10 cellular contexts compared by ENCODE assay signal in genomic region chr16:29993903-29994612, GRCh38. TPM values are rescaled to one million over a fixed set of nuclear protein-coding genes. Genes with fewer than 3 reads are reported as not detected.
DNase-seq lines count a peak whose midpoint lies in the region; ATAC-seq and TF ChIP-seq lines count a peak whose summit lies in the region.
"Had no signal": no experiment of that assay in that cellular context is flagged by ENCODE, and none has a peak within 500 bp of the region (broad histone marks: within the 10 kb centered on the region; RNA-seq: fewer than 3 reads in every experiment).

No MANE protein-coding gene starts in this region.

- no peak for TF ChIP-seq RAD21 in neural cell (conservative IDR thresholded peaks at IDR 0.05)

- peaks cover 4% of the 10 kb centered on the region for H3K27me3 Mint-ChIP-seq in CD4-positive, CD25-positive, alpha-beta regulatory T cell

- in situ Hi-C loops in mammary epithelial cell (cut with MboI; ENCODE audit: low sequenced_read_pairs in 2 of 2), result no loop called here

- H3K79me2 ChIP-seq in mammary epithelial cell (ENCODE audit: insufficient read depth, low read length) (peaks cover 19% of the 10 kb centered on the region), neural cell (replicated peaks; ENCODE audit: insufficient read depth, low read length) (peaks cover 7% of the 10 kb centered on the region)

- H3K27me3 ChIP-seq in CD4-positive, CD25-positive, alpha-beta regulatory T cell (ENCODE audit: control insufficient read depth, insufficient read depth, low read length), result no peaks in the 10 kb centered on the region
- H3K27me3 ChIP-seq in mammary epithelial cell (ENCODE audit: insufficient read depth, low read length), result no peaks in the 10 kb centered on the region
- H3K27me3 ChIP-seq in neural cell (ENCODE audit: insufficient read depth, low read depth, low read length), result no peaks in the 10 kb centered on the region
- H3K27me3 ChIP-seq in SJCRH30, result no peaks in the 10 kb centered on the region

- CTCF ChIA-PET in mammary epithelial cell (lab: Charles Lee; ENCODE audit: low non-redundant PET), result no interaction called here

- DNase-seq in CD4-positive, CD25-positive, alpha-beta regulatory T cell, result no peak
- DNase-seq in LNCaP clone FGC (ENCODE audit: low read depth) (no peak), mammary epithelial cell (no peak), SJCRH30 (no peak), posterior vena cava (ENCODE audit: low spot score) (no peak)
- DNase-seq in activated CD4-positive, CD25-positive, alpha-beta regulatory T cell treated with anti-CD3 and anti-CD28 coated beads, Interleukin-2, amount 50 U/mL, for 72 hours, result no peak
- DNase-seq: effector CD8-positive, alpha-beta T cell had no signal

- H3K27ac Mint-ChIP-seq in CD4-positive, CD25-positive, alpha-beta regulatory T cell, result peak overlapping the region; percentile 83 to 99 (median 89)

- H3K4me2 ChIP-seq in mammary epithelial cell (ENCODE audit: insufficient read depth, low read depth, low read length) (peak overlapping the region; percentile 86), neural cell (ENCODE audit: low read length) (peak overlapping the region; percentile 61)

- no peak for ATAC-seq in CD4-positive, CD25-positive, alpha-beta regulatory T cell (ENCODE audit: low read depth in 2 of 2)
- no peak for ATAC-seq in esophagus mucosa

- intact Hi-C loops in mammary epithelial cell (cut with micrococcal nuclease), result loop anchor here (2.0 to 10.0 kb wide), 5 partner anchors 19 to 289 kb away; partner anchors contain the start of genes ALDOA, CDIPT and KCTD13
- intact Hi-C loops in posterior vena cava (cut with DNase I), result loop anchor here in 1 of 2 donors (2.0 kb wide), 1 partner anchor 13 kb away; no protein-coding TSS in a partner anchor

- dilution Hi-C loops in mammary epithelial cell (cut with HindIII; ENCODE audit: low sequenced_read_pairs), result no loop called here

- no peak for TF ChIP-seq CTCF in LNCaP clone FGC (IDR thresholded peaks at IDR 0.05; ENCODE audit: control insufficient read depth, extremely low read depth, insufficient read depth)
- no peak for TF ChIP-seq CTCF in mammary epithelial cell (conservative IDR thresholded peaks at IDR 0.05 in 1 of 2, IDR thresholded peaks at IDR 0.05 in 1 of 2; ENCODE audit: extremely low read depth in 1 of 2, insufficient read depth in 1 of 2, low read depth in 1 of 2, low read length in 2 of 2)
- no peak for TF ChIP-seq CTCF in neural cell (IDR thresholded peaks at IDR 0.05; ENCODE audit: poor library complexity, severe bottlenecking)

- no peaks in the 10 kb centered on the region for H3K9me2 ChIP-seq in neural cell (ENCODE audit: insufficient read depth, low read length)

- H3K4me1 Mint-ChIP-seq in CD4-positive, CD25-positive, alpha-beta regulatory T cell, result peaks cover 5 to 45% (median 18%) of the 10 kb centered on the region in 4 donors

- H3K9ac ChIP-seq in mammary epithelial cell (ENCODE audit: insufficient read depth, low read length) (peak overlapping the region; percentile 12), neural cell (ENCODE audit: low read length) (peak overlapping the region; percentile 96)

- H4K20me1 ChIP-seq in mammary epithelial cell (ENCODE audit: insufficient read depth, low read length), result no peaks in the 10 kb centered on the region
- H4K20me1 ChIP-seq in neural cell (ENCODE audit: insufficient read depth), result no peaks in the 10 kb centered on the region

- peak overlapping the region; percentile 68 to 99 (median 84) for H3K4me3 Mint-ChIP-seq in CD4-positive, CD25-positive, alpha-beta regulatory T cell

- peaks cover 20% of the 10 kb centered on the region for H3K4me1 ChIP-seq in CD4-positive, CD25-positive, alpha-beta regulatory T cell (ENCODE audit: control insufficient read depth, insufficient read depth, low read length, poor library complexity, severe bottlenecking)
- H3K4me1 ChIP-seq in mammary epithelial cell (ENCODE audit: insufficient read depth, low read length) (peaks cover 23% of the 10 kb centered on the region), SJCRH30 (no peaks in the 10 kb centered on the region)

- H2AFZ ChIP-seq in mammary epithelial cell (ENCODE audit: low read depth, low read length), result no peak overlapping the region
- H2AFZ ChIP-seq in neural cell (ENCODE audit: low read depth, low read length), result no peak overlapping the region

- peaks cover 24% of the 10 kb centered on the region for H3K36me3 ChIP-seq in CD4-positive, CD25-positive, alpha-beta regulatory T cell (ENCODE audit: control insufficient read depth, insufficient read depth, low read length)
- H3K36me3 ChIP-seq in mammary epithelial cell (ENCODE audit: insufficient read depth, low read length) (peaks cover 12% of the 10 kb centered on the region), neural cell (ENCODE audit: insufficient read depth, low read length) (no peaks in the 10 kb centered on the region), SJCRH30 (peaks cover 9% of the 10 kb centered on the region)

- peaks cover 21% of the 10 kb centered on the region for H3K36me3 Mint-ChIP-seq in CD4-positive, CD25-positive, alpha-beta regulatory T cell

- H3K4me3 ChIP-seq in CD4-positive, CD25-positive, alpha-beta regulatory T cell (ENCODE audit: low read depth, low read length), result no peak overlapping the region
- H3K4me3 ChIP-seq in LNCaP clone FGC (ENCODE audit: low read depth, low read length), result peak overlapping the region; percentile 98
- peak overlapping the region in 1 of 3 experiments; percentile 86 for H3K4me3 ChIP-seq in mammary epithelial cell (replicated peaks in 1 of 3; ENCODE audit: insufficient read depth in 1 of 3, low read depth in 2 of 3, low read length in 3 of 3)
- H3K4me3 ChIP-seq in neural cell (ENCODE audit: low read length), result peak overlapping the region; percentile 94
- no peak overlapping the region for H3K4me3 ChIP-seq in SJCRH30

- no peaks in the 10 kb centered on the region for H3F3A ChIP-seq in neural cell (ENCODE audit: insufficient read depth, low read length, poor library complexity, severe bottlenecking)

- no peaks in the 10 kb centered on the region for H3K9me3 Mint-ChIP-seq in CD4-positive, CD25-positive, alpha-beta regulatory T cell

- 88% methylated on average over 8 of the region's 9 CpGs for WGBS in mammary epithelial cell (ENCODE audit: low coverage, missing lambda C conversion rate)

- TF ChIP-seq EP300 in neural cell (conservative IDR thresholded peaks at IDR 0.05; ENCODE audit: poor library complexity, severe bottlenecking), result no peak

- peak overlapping the region; percentile 99 for H3K27ac ChIP-seq in CD4-positive, CD25-positive, alpha-beta regulatory T cell (ENCODE audit: insufficient read depth, low read length, poor library complexity, severe bottlenecking)
- H3K27ac ChIP-seq in mammary epithelial cell (ENCODE audit: insufficient read depth, low read depth, low read length) (peak overlapping the region; percentile 41), neural cell (ENCODE audit: low read length) (no peak overlapping the region), SJCRH30 (no peak overlapping the region)

- no peaks in the 10 kb centered on the region for H3K9me3 ChIP-seq in CD4-positive, CD25-positive, alpha-beta regulatory T cell (ENCODE audit: control insufficient read depth in 2 of 2, low read length in 2 of 2)
- H3K9me3 ChIP-seq in mammary epithelial cell (replicated peaks; ENCODE audit: insufficient read depth, low read length) (no peaks in the 10 kb centered on the region), neural cell (ENCODE audit: low read length) (no peaks in the 10 kb centered on the region), SJCRH30 (replicated peaks) (no peaks in the 10 kb centered on the region)

- BruUV-seq in mammary epithelial cell (replicated peaks; lab: Mats Ljungman, UMichigan), result TSS peak; percentile 37

RNA-seq across cellular contexts. Expression of gene HIRIP3, which starts 1.4 kb away (rescaled TPM):
- total RNA-seq in CD4-positive, CD25-positive, alpha-beta regulatory T cell, result 12.4 TPM
- polyA plus RNA-seq in CD4-positive, CD25-positive, alpha-beta regulatory T cell, result 10 to 100 TPM; 13.9 to 19.9 (median 16.2) TPM
- total RNA-seq in mammary epithelial cell (10 to 100 TPM in 1 of 2 donors, 1 to 10 TPM in 1; 4.2 to 17.2 TPM), posterior vena cava (10 to 100 TPM; 12.1 to 14.2 TPM), esophagus mucosa (7.1 TPM)
- polyA plus RNA-seq in mammary epithelial cell (9.4 TPM), neural cell (51.2 and 65.4 TPM in 2 replicates)
- polyA minus RNA-seq in mammary epithelial cell (11.6 TPM), neural cell (29.2 and 30.9 TPM in 2 replicates)
- total RNA-seq in SJCRH30 (2014; rRNA removed; shearing (Covaris generic)), result 10.9 and 12.5 TPM in 2 replicates

RNA-seq across cellular contexts. Expression of gene INO80E, which starts 2.0 kb away (rescaled TPM):
- 105 TPM for total RNA-seq in CD4-positive, CD25-positive, alpha-beta regulatory T cell
- 1 to 10 TPM; 5.0 to 8.9 (median 6.0) TPM for polyA plus RNA-seq in CD4-positive, CD25-positive, alpha-beta regulatory T cell
- total RNA-seq in mammary epithelial cell (10 to 100 TPM; 27.7 to 62.2 TPM), posterior vena cava (10 to 100 TPM; 42.2 to 46.0 TPM), esophagus mucosa (37.0 TPM)
- polyA plus RNA-seq in mammary epithelial cell (31.1 TPM), neural cell (106 and 130 TPM in 2 replicates)
- polyA minus RNA-seq in mammary epithelial cell (94.8 TPM), neural cell (46.5 and 50.9 TPM in 2 replicates)
- 54.5 and 55.7 TPM in 2 replicates for total RNA-seq in SJCRH30 (2014; rRNA removed; shearing (Covaris generic))

RNA-seq across cellular contexts. Expression of gene DOC2A, which starts 16.8 kb away (rescaled TPM):
- not detected for total RNA-seq in CD4-positive, CD25-positive, alpha-beta regulatory T cell
- not detected for polyA plus RNA-seq in CD4-positive, CD25-positive, alpha-beta regulatory T cell
- total RNA-seq in mammary epithelial cell (under 1 TPM in 1 of 2 donors, not detected in 1; 0.89 TPM), posterior vena cava (under 1 TPM; 0.28 to 0.33 TPM), esophagus mucosa (0.20 TPM)
- polyA plus RNA-seq in mammary epithelial cell (0.31 TPM), neural cell (7.3 and 8.5 TPM in 2 replicates)
- polyA minus RNA-seq in mammary epithelial cell (not detected), neural cell (3.1 and 4.4 TPM in 2 replicates)
- total RNA-seq in SJCRH30 (2014; rRNA removed; shearing (Covaris generic)), result not detected in 2 replicates

RNA-seq across cellular contexts. Expression of gene TAOK2, which starts 20.4 kb away (rescaled TPM):
- total RNA-seq in CD4-positive, CD25-positive, alpha-beta regulatory T cell, result 30.0 TPM
- polyA plus RNA-seq in CD4-positive, CD25-positive, alpha-beta regulatory T cell, result 1 to 10 TPM; 2.1 to 3.5 (median 2.9) TPM
- 10 to 100 TPM; 39.7 to 40.8 TPM for total RNA-seq in mammary epithelial cell
- 16.2 TPM for polyA plus RNA-seq in mammary epithelial cell
- 16.7 TPM for polyA minus RNA-seq in mammary epithelial cell
- 62.7 and 65.5 TPM in 2 replicates for polyA plus RNA-seq in neural cell
- 80.5 and 98.6 TPM in 2 replicates for polyA minus RNA-seq in neural cell
- total RNA-seq in SJCRH30 (2014; rRNA removed; shearing (Covaris generic)), result 27.3 and 30.6 TPM in 2 replicates
- total RNA-seq in posterior vena cava, result 10 to 100 TPM; 35.0 to 35.7 TPM
- total RNA-seq in esophagus mucosa, result 17.7 TPM

RNA-seq across cellular contexts. Expression of gene C16orf92, which starts 28.9 kb away (rescaled TPM):
- not detected for total RNA-seq in CD4-positive, CD25-positive, alpha-beta regulatory T cell
- not detected for polyA plus RNA-seq in CD4-positive, CD25-positive, alpha-beta regulatory T cell
- total RNA-seq in mammary epithelial cell (not detected), posterior vena cava (not detected), esophagus mucosa (not detected)
- polyA plus RNA-seq in mammary epithelial cell (not detected), neural cell (not detected in 2 replicates)
- polyA minus RNA-seq in mammary epithelial cell (not detected), neural cell (not detected in 2 replicates)
- not detected in 2 replicates for total RNA-seq in SJCRH30 (2014; rRNA removed; shearing (Covaris generic))
- total RNA-seq: subcutaneous adipose tissue had no signal

Comparison
In these comparisons a context has a peak if more than half of its experiments do, and no peak if none do; other contexts are left out.
1. H3K27ac ChIP-seq: peak in CD4-positive, CD25-positive, alpha-beta regulatory T cell (single experiment) and mammary epithelial cell (single experiment); none in neural cell (single experiment) and SJCRH30 (single experiment).
2. H3K4me3 ChIP-seq: peak in LNCaP clone FGC (single experiment) and neural cell (single experiment); none in CD4-positive, CD25-positive, alpha-beta regulatory T cell (single experiment) and SJCRH30 (single experiment).